In the genomic region with DNA sequence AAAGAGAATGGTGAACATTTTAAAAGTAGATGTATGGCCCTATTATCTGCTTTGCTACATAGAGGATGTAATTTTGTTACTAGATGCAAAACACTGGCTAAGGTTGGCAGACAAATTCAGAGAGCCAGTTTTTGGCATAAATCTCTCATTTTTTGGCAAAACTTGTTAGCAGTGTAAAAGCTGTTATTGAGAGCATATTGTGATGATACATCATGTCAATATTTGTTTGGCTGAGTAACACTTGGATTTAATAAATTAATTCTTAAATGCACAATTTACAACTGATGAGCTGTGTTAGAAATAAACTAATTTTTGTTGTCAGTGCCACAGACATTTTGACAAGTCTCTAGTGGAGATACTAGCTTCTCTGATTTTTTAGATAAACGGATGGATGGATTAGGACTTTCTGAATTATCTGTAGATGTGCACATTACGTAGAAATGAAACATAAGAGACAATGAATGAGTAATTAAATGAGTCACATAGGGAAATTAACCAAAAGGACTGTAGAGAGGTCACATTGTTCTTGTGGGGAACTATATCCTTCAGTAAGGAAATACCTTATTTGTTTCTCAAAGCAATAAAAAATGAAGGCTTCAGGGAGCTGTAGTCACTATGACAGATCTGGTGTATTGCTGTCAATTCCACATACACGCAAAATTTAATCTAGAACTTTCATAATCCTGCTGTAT, we compare ENCODE assay signal across 16 cellular contexts. TPM values are rescaled to one million over a fixed set of nuclear protein-coding genes. Genes with fewer than 3 reads are reported as not detected.
DNase-seq lines count a peak whose midpoint lies in the region; ATAC-seq and TF ChIP-seq lines count a peak whose summit lies in the region.
"Had no signal": no experiment of that assay in that cellular context is flagged by ENCODE, and none has a peak within 500 bp of the region (broad histone marks: within the 10 kb centered on the region; RNA-seq: fewer than 3 reads in every experiment).

No MANE protein-coding gene starts in this region.

- no peak for TF ChIP-seq CTCF in epithelial cell of esophagus (IDR thresholded peaks at IDR 0.05; ENCODE audit: insufficient read depth, low read depth, low read length, missing control alignments)
- no peak for TF ChIP-seq CTCF in esophagus muscularis mucosa (IDR thresholded peaks at IDR 0.05)
- no peak for TF ChIP-seq CTCF in CD4-positive, alpha-beta T cell (IDR thresholded peaks at IDR 0.05)

- TF ChIP-seq EP300 in esophagus muscularis mucosa (IDR thresholded peaks at IDR 0.05): no peak

- TF ChIP-seq POLR2A in esophagus muscularis mucosa (IDR thresholded peaks at IDR 0.05; ENCODE audit: low read depth): no peak

- CTCF ChIA-PET in CD4-positive, alpha-beta T cell (lab: Charles Lee): no interaction called here

- POLR2A ChIA-PET in CD4-positive, alpha-beta T cell (lab: Charles Lee): no interaction called here

- H3K4me3 ChIP-seq in ACC112 (ENCODE audit: low read depth, low read length) (no peak overlapping the region), epithelial cell of esophagus (ENCODE audit: low read length) (no peak overlapping the region), esophagus muscularis mucosa (no peak overlapping the region)
- H3K4me3 ChIP-seq: heart left ventricle, prostate gland had no signal

- no peaks in the 10 kb centered on the region for H3K27me3 ChIP-seq in ACC112 (ENCODE audit: insufficient read depth, low read length)
- H3K27me3 ChIP-seq in esophagus muscularis mucosa: no peaks in the 10 kb centered on the region
- no peaks in the 10 kb centered on the region for H3K27me3 ChIP-seq in CD4-positive, alpha-beta T cell (ENCODE audit: control insufficient read depth, insufficient read depth, low read length)
- H3K27me3 ChIP-seq: heart left ventricle had no signal

- peak overlapping the region; percentile 43 for H3K27ac ChIP-seq in ACC112 (ENCODE audit: low read depth, low read length)
- H3K27ac ChIP-seq in esophagus muscularis mucosa (replicated peaks in 1 of 4): no peak overlapping the region
- H3K27ac ChIP-seq in CD4-positive, alpha-beta T cell (ENCODE audit: low read depth, low read length): no peak overlapping the region
- H3K27ac ChIP-seq: heart left ventricle, prostate gland had no signal

- H3K9me3 Mint-ChIP-seq in CD4-positive, alpha-beta T cell: no peaks in the 10 kb centered on the region
- H3K9me3 Mint-ChIP-seq: activated CD4-positive, alpha-beta memory T cell treated with anti-CD3 and anti-CD28 coated beads for 36 hours; effector memory CD8-positive, alpha-beta T cell had no signal

- H3K79me2 ChIP-seq in ACC112 (ENCODE audit: control insufficient read depth, insufficient read depth, low read length, unreplicated experiment): no peaks in the 10 kb centered on the region

- H3K27me3 Mint-ChIP-seq in CD4-positive, alpha-beta T cell: peaks cover 8% of the 10 kb centered on the region

- no peaks in the 10 kb centered on the region for H3K4me1 Mint-ChIP-seq in CD4-positive, alpha-beta T cell (ENCODE audit: low read depth)

- peaks cover 16% of the 10 kb centered on the region for H3K4me1 ChIP-seq in ACC112 (ENCODE audit: control insufficient read depth, insufficient read depth, low read length, unreplicated experiment)
- H3K4me1 ChIP-seq in esophagus muscularis mucosa: no peaks in the 10 kb centered on the region
- H3K4me1 ChIP-seq: heart left ventricle, prostate gland had no signal

- H2AFZ ChIP-seq in ACC112 (ENCODE audit: low read length, unreplicated experiment): no peak overlapping the region

- no peaks in the 10 kb centered on the region for H3K9me3 ChIP-seq in esophagus muscularis mucosa
- H3K9me3 ChIP-seq in CD4-positive, alpha-beta T cell (ENCODE audit: control insufficient read depth, low read length): no peaks in the 10 kb centered on the region
- H3K9me3 ChIP-seq: heart left ventricle, prostate gland had no signal

- H3K4me3 Mint-ChIP-seq in CD4-positive, alpha-beta T cell: no peak overlapping the region
- H3K4me3 Mint-ChIP-seq: activated CD4-positive, alpha-beta memory T cell treated with anti-CD3 and anti-CD28 coated beads for 36 hours; effector memory CD8-positive, alpha-beta T cell; naive B cell had no signal

- WGBS in esophagus muscularis mucosa: 67% methylated on average over 3 of the region's 3 CpGs

- intact Hi-C loops in Right ventricle myocardium superior (cut with DNase I): no loop called here
- intact Hi-C loops in esophagus muscularis mucosa (cut with DNase I): no loop called here
- intact Hi-C loops in CD4-positive, alpha-beta T cell (cut with DNase I, micrococcal nuclease): loop anchor here in 1 of 2 experiments (5.0 kb wide), 1 partner anchor 35 kb away; no protein-coding TSS in a partner anchor

- ATAC-seq in GM18907 (IDR thresholded peaks at IDR 0.05; ENCODE audit: unreplicated experiment): peak; percentile 58
- ATAC-seq in Right ventricle myocardium superior (ENCODE audit: poor library complexity): no peak
- ATAC-seq in CD4-positive, alpha-beta T cell (ENCODE audit: poor library complexity): no peak
- ATAC-seq: effector memory CD8-positive, alpha-beta T cell; heart left ventricle had no signal

- H3K27ac Mint-ChIP-seq in CD4-positive, alpha-beta T cell: no peak overlapping the region
- H3K27ac Mint-ChIP-seq: activated CD4-positive, alpha-beta memory T cell treated with anti-CD3 and anti-CD28 coated beads for 36 hours had no signal

- peaks cover 25% of the 10 kb centered on the region for H3K36me3 Mint-ChIP-seq in CD4-positive, alpha-beta T cell (ENCODE audit: low read depth)

- H3K36me3 ChIP-seq in ACC112 (ENCODE audit: insufficient read depth, low read length): 0 out of 2 replicates have a peak, but pooled peaks cover 8% of the 10 kb centered on the region
- H3K36me3 ChIP-seq in esophagus muscularis mucosa: peaks cover 0 to 14% (median 5%) of the 10 kb centered on the region in 4 donors
- H3K36me3 ChIP-seq: prostate gland had no signal

- peak; percentile 42 for DNase-seq in NCI-H526 treated with DMSO at 0.1 percent for 48 hours (lab: John Stamatoyannopoulos, UW)
- DNase-seq in epithelial cell of esophagus (ENCODE audit: low read depth): peak; percentile 67
- DNase-seq in Right ventricle myocardium superior: no peak
- no peak for DNase-seq in superior temporal gyrus (ENCODE audit: extremely low spot score)
- DNase-seq in esophagus muscularis mucosa (ENCODE audit: extremely low spot score): no peak
- no peak for DNase-seq in CD4-positive, alpha-beta T cell
- DNase-seq: activated CD4-positive, alpha-beta memory T cell treated with anti-CD3 and anti-CD28 coated beads for 36 hours; effector memory CD8-positive, alpha-beta T cell; heart left ventricle; naive B cell; NCI-H1694 treated with DMSO at 0.1 percent for 48 hours; SHP77 treated with DMSO at 0.1 percent for 48 hours; T-helper 9 cell had no signal

RNA-seq across cellular contexts. Expression of gene UFM1, which starts 17.4 kb away (rescaled TPM):
- 21.7 TPM for total RNA-seq in Right ventricle myocardium superior
- total RNA-seq in esophagus muscularis mucosa: 10 to 100 TPM; 36.2 to 51.0 (median 44.4) TPM
- 10 to 100 TPM; 68.7 to 70.3 TPM for total RNA-seq in CD4-positive, alpha-beta T cell

Comparison
In these comparisons a context has a peak if more than half of its experiments do, and no peak if none do; other contexts are left out.
1. DNase-seq: peak in NCI-H526 treated with DMSO at 0.1 percent for 48 hours (single experiment) and epithelial cell of esophagus (single experiment); none in Right ventricle myocardium superior (single experiment), superior temporal gyrus (single experiment), esophagus muscularis mucosa (single experiment) and CD4-positive, alpha-beta T cell (0 of 10).